1 cellular context compared by ENCODE assay signal in genomic region chr7:13988011-13988410, GRCh38.
TF ChIP-seq lines count a peak whose summit lies in the region.

No MANE protein-coding gene starts in this region.

TF ChIP-seq in HepG2, 621 proteins besides CTCF, POLR2A, EP300 and RAD21 (continued from another document):
- TF ChIP-seq ZBTB14 (CRISPR knock-in tag; IDR thresholded peaks at IDR 0.05) (no peak), WIZ (CRISPR knock-in tag; IDR thresholded peaks at IDR 0.05) (no peak), ZBTB8A (CRISPR knock-in tag; IDR thresholded peaks at IDR 0.05; ENCODE audit: borderline replicate concordance, low read depth) (no peak), ELF3 (CRISPR knock-in tag; IDR thresholded peaks at IDR 0.05) (no peak), ZBTB3 (CRISPR knock-in tag; IDR thresholded peaks at IDR 0.05; ENCODE audit: borderline replicate concordance, low read depth) (no peak), ZNF234 (CRISPR knock-in tag; conservative IDR thresholded peaks at IDR 0.05) (no peak), ZMYM4 (CRISPR knock-in tag; IDR thresholded peaks at IDR 0.05) (no peak), DPF2 (CRISPR knock-in tag; IDR thresholded peaks at IDR 0.05; ENCODE audit: borderline replicate concordance, low read depth) (no peak), AGO2 (optimal IDR thresholded peaks at IDR 0.05; ENCODE audit: low read depth, low read length) (no peak), KLF11 (CRISPR knock-in tag; IDR thresholded peaks at IDR 0.05) (no peak), NR2F2 (IDR thresholded peaks at IDR 0.05; ENCODE audit: borderline replicate concordance, low read depth) (no peak)
